In the genomic region with DNA sequence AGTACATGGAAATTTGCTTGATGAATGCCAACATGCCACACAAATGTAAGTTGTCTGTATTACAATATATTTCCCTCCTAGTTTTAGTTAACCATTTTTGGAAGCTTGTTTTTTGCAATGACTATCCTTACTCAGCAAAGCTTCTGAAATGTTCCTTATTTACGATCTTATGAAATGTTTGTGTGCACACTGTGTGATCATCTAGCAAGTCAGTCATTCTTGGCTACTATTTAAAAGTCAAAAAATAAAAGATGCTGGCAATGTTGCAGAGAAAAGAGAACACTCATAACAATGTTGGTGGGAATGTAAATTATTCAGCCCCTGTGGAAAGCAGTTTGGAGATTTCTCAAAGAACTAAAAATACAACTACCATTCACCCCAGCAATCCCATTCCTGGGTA, we compare ENCODE assay signal across 23 cellular contexts. TPM values are rescaled to one million over a fixed set of nuclear protein-coding genes. Genes with fewer than 3 reads are reported as not detected.
"Had no signal": no experiment of that assay in that cellular context is flagged by ENCODE, and none has a peak within 500 bp of the region (broad histone marks: within the 10 kb centered on the region; RNA-seq: fewer than 3 reads in every experiment).

No MANE protein-coding gene starts in this region.

- H3K9me3 ChIP-seq: left lung, lower lobe of right lung, right atrium auricular region, spleen, thoracic aorta had no signal

- H3K27me3 ChIP-seq: dorsolateral prefrontal cortex, left lung, neural progenitor cell, right atrium auricular region, spleen had no signal

- DNase-seq: activated B cell treated with CpG ODN at 0.5 μM for 24 hours; activated gamma-delta T cell; activated naive CD4-positive, alpha-beta T cell treated with anti-CD3 and anti-CD28 coated beads, Interleukin-2, amount 50 U/mL, for 16 hours; dorsolateral prefrontal cortex; effector memory CD4-positive, alpha-beta T cell; glutamatergic neuron; left lung; lower lobe of right lung; mesendoderm; natural killer cell; occipital lobe; stimulated activated naive CD8-positive, alpha-beta T cell treated with anti-CD3 and anti-CD28 coated beads, Interleukin-15, Interleukin-2, amounts not matched to agents 100 U/mL and 50 U/mL, for 24 hours; T-helper 1 cell; trophoblast cell had no signal

- H3K36me3 Mint-ChIP-seq: natural killer cell, neural progenitor cell had no signal

- H3K36me3 ChIP-seq: left lung, lower lobe of right lung, neural progenitor cell, right atrium auricular region, spleen, thoracic aorta had no signal

- H3K4me3 Mint-ChIP-seq: activated B cell treated with CpG ODN at 0.5 μM for 24 hours; natural killer cell; neural progenitor cell; T-helper 2 cell treated with Interferon-gamma antibody and Interleukin-4, amounts not matched to agents 5 μg/mL and 100 μg/mL, for 36 hours had no signal

- H3K9me3 Mint-ChIP-seq: activated B cell treated with CpG ODN at 0.5 μM for 24 hours; natural killer cell; neural progenitor cell; T-helper 2 cell treated with Interferon-gamma antibody and Interleukin-4, amounts not matched to agents 5 μg/mL and 100 μg/mL, for 36 hours had no signal

- H3K4me3 ChIP-seq: dorsolateral prefrontal cortex, left lung, lower lobe of right lung, neural progenitor cell, right atrium auricular region, spleen, thoracic aorta had no signal

- H3K27ac Mint-ChIP-seq: activated B cell treated with CpG ODN at 0.5 μM for 24 hours; natural killer cell; neural progenitor cell; T-helper 2 cell treated with Interferon-gamma antibody and Interleukin-4, amounts not matched to agents 5 μg/mL and 100 μg/mL, for 36 hours had no signal

- H3K9ac ChIP-seq: neural progenitor cell, parathyroid adenoma had no signal

- H3K27ac ChIP-seq: left lung, lower lobe of right lung, neural progenitor cell, parathyroid adenoma, right atrium auricular region, spleen, thoracic aorta had no signal

- ATAC-seq: left lung; lower lobe of right lung; natural killer cell; stimulated activated naive CD8-positive, alpha-beta T cell treated with anti-CD3 and anti-CD28 coated beads, Interleukin-15, Interleukin-2, amounts not matched to agents 100 U/mL and 50 U/mL, for 24 hours had no signal

- H3K4me1 ChIP-seq: parathyroid adenoma, right atrium auricular region had no signal

RNA-seq across cellular contexts. Expression of a gene that starts 33.8 kb away (rescaled TPM):
- total RNA-seq: epithelial cell of proximal tubule had no signal
- polyA plus RNA-seq: adipose tissue, fibroblast of lung had no signal
